Comparison of ENCODE assay signal across 15 cellular contexts in genomic region chr1:221858758-221859157, GRCh38.
DNase-seq lines count a peak whose midpoint lies in the region; ATAC-seq, FAIRE-seq and TF ChIP-seq lines count a peak whose summit lies in the region.
"Had no signal": no experiment of that assay in that cellular context is flagged by ENCODE, and none has a peak within 500 bp of the region (broad histone marks: within the 10 kb centered on the region; RNA-seq: fewer than 3 reads in every experiment).

No MANE protein-coding gene starts in this region.

- H3K4me3 ChIP-seq in RWPE2 (ENCODE audit: severe bottlenecking) (no peak overlapping the region), fibroblast of pulmonary artery (replicated peaks; ENCODE audit: low read depth, low read length) (no peak overlapping the region)

- no peak for FAIRE-seq in D721Med (lab: Jason Lieb, UNC)
- FAIRE-seq: GM19239, H1 had no signal

- no peak overlapping the region for H3K27ac Mint-ChIP-seq in stimulated activated effector memory CD8-positive, alpha-beta T cell treated with anti-CD3 and anti-CD28 coated beads, Interleukin-12 subunit alpha, Interleukin-12 subunit beta, amount 100 ng/mL, for 72 hours
- H3K27ac Mint-ChIP-seq: activated CD8-positive, alpha-beta T cell treated with anti-CD3 and anti-CD28 coated beads, Interleukin-2, amount 10 ng/mL, durations not matched to agents 7 days and 5 days; T-helper 1 cell treated with Interleukin-12 subunit alpha and Interleukin-12 subunit beta and Interleukin-4 antibody, amounts not matched to agents 30 μg/mL and 1 μg/mL, for 36 hours had no signal

- H3K9me3 Mint-ChIP-seq in stimulated activated effector memory CD8-positive, alpha-beta T cell treated with anti-CD3 and anti-CD28 coated beads, Interleukin-12 subunit alpha, Interleukin-12 subunit beta, amount 100 ng/mL, for 72 hours: no peaks in the 10 kb centered on the region
- H3K9me3 Mint-ChIP-seq: T-helper 1 cell treated with Interleukin-12 subunit alpha and Interleukin-12 subunit beta and Interleukin-4 antibody, amounts not matched to agents 30 μg/mL and 1 μg/mL, for 36 hours had no signal

- peak; percentile 63 for ATAC-seq in RWPE2 (ENCODE audit: low read depth)
- ATAC-seq in stimulated activated effector memory CD8-positive, alpha-beta T cell treated with anti-CD3 and anti-CD28 coated beads, Interleukin-12 subunit alpha, Interleukin-12 subunit beta, amount 100 ng/mL, for 72 hours: peak; percentile 49
- no peak for ATAC-seq in HG03571 (IDR thresholded peaks at IDR 0.05; ENCODE audit: unreplicated experiment)
- ATAC-seq: activated CD8-positive, alpha-beta T cell treated with anti-CD3 and anti-CD28 coated beads, Interleukin-2, amount 10 ng/mL, durations not matched to agents 7 days and 5 days; esophagus mucosa had no signal

- H3K4me1 ChIP-seq in RWPE2 (ENCODE audit: insufficient read depth, poor library complexity, severe bottlenecking): no peaks in the 10 kb centered on the region

- no peaks in the 10 kb centered on the region for H3K36me3 Mint-ChIP-seq in stimulated activated effector memory CD8-positive, alpha-beta T cell treated with anti-CD3 and anti-CD28 coated beads, Interleukin-12 subunit alpha, Interleukin-12 subunit beta, amount 100 ng/mL, for 72 hours

- H3K27ac ChIP-seq in RWPE2 (ENCODE audit: poor library complexity, severe bottlenecking): no peak overlapping the region

- no peaks in the 10 kb centered on the region for H3K4me1 Mint-ChIP-seq in stimulated activated effector memory CD8-positive, alpha-beta T cell treated with anti-CD3 and anti-CD28 coated beads, Interleukin-12 subunit alpha, Interleukin-12 subunit beta, amount 100 ng/mL, for 72 hours

- H3K9me3 ChIP-seq in RWPE2 (ENCODE audit: severe bottlenecking): no peaks in the 10 kb centered on the region

- TF ChIP-seq CTCF in RWPE2 (IDR thresholded peaks at IDR 0.05; ENCODE audit: poor library complexity, severe bottlenecking) (no peak), fibroblast of pulmonary artery (IDR thresholded peaks at IDR 0.05; ENCODE audit: low read length, missing control alignments) (no peak), D721Med (IDR thresholded peaks at IDR 0.05; ENCODE audit: insufficient read depth, missing control alignments) (no peak)

- H3K36me3 ChIP-seq in RWPE2 (ENCODE audit: low read depth): no peaks in the 10 kb centered on the region

- peak; percentile 92 for DNase-seq in HCEC 1CT
- no peak for DNase-seq in RWPE2 (ENCODE audit: low spot score)
- peak; percentile 53 for DNase-seq in fibroblast of pulmonary artery (ENCODE audit: low read depth)
- no peak for DNase-seq in stimulated activated effector memory CD8-positive, alpha-beta T cell treated with anti-CD3 and anti-CD28 coated beads, Interleukin-12 subunit alpha, Interleukin-12 subunit beta, amount 100 ng/mL, for 72 hours (ENCODE audit: low spot score in 2 of 2)
- DNase-seq in D721Med (ENCODE audit: insufficient read length, low spot score): no peak
- no peak for DNase-seq in effector CD4-positive, alpha-beta T cell
- DNase-seq: activated CD8-positive, alpha-beta T cell treated with anti-CD3 and anti-CD28 coated beads, Interleukin-2, amount 10 ng/mL, durations not matched to agents 7 days and 5 days; cerebellar nuclear complex; islet precursor cell; NCI-H2081 had no signal

- H3K4me3 Mint-ChIP-seq in stimulated activated effector memory CD8-positive, alpha-beta T cell treated with anti-CD3 and anti-CD28 coated beads, Interleukin-12 subunit alpha, Interleukin-12 subunit beta, amount 100 ng/mL, for 72 hours: no peak overlapping the region
- H3K4me3 Mint-ChIP-seq: activated CD8-positive, alpha-beta T cell treated with anti-CD3 and anti-CD28 coated beads, Interleukin-2, amount 10 ng/mL, durations not matched to agents 7 days and 5 days; T-helper 1 cell treated with Interleukin-12 subunit alpha and Interleukin-12 subunit beta and Interleukin-4 antibody, amounts not matched to agents 30 μg/mL and 1 μg/mL, for 36 hours had no signal

- no peaks in the 10 kb centered on the region for H3K27me3 ChIP-seq in RWPE2 (ENCODE audit: insufficient read depth, poor library complexity, severe bottlenecking)

Comparison
In these comparisons a context has a peak if more than half of its experiments do, and no peak if none do; other contexts are left out.
1. DNase-seq: peak in HCEC 1CT (single experiment) and fibroblast of pulmonary artery (single experiment); none in RWPE2 (single experiment), stimulated activated effector memory CD8-positive, alpha-beta T cell treated with anti-CD3 and anti-CD28 coated beads, Interleukin-12 subunit alpha, Interleukin-12 subunit beta, amount 100 ng/mL, for 72 hours (0 of 2), D721Med (single experiment) and effector CD4-positive, alpha-beta T cell (single experiment).